ENCODE assay signal across 13 cellular contexts in the genomic region with DNA sequence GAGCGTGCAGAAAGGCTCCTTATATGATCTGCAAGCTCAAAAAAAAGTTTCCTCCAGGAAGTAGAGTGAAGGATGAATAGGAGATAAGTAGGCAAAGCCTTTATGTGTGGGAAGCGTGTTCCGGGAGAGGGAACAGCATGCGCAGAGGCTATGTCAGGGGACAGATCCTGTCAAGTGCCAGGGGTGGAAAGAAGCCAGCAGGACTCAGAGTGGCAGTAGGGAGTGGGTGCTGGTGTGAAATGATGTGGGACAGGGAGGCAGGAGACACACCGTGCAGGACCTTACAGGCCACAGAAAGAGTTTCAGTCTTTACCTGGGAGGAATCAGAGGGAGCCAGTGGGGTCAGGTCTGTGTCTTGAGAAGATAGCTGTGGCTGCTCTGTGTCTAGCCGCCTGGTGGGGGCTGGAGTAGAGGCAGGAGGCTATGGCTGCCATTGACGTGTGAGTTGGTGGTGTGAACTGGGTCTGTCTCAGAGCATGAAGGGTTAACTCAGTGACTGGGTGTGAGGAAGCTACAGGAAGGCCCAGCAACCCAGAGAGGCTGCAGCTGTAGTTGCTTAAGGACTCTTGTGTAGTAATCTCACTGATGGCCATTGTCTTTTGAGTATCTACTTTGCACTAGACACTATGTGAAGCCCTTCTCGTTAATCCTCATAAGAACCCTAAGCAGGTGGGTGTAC.
A peak's percentile ranks its signal among the peaks of the same experiment; 100 is the strongest.
DNase-seq lines count a peak whose midpoint lies in the region; ATAC-seq, FAIRE-seq and TF ChIP-seq lines count a peak whose summit lies in the region.
"Had no signal": no experiment of that assay in that cellular context is flagged by ENCODE, and none has a peak within 500 bp of the region (broad histone marks: within the 10 kb centered on the region; RNA-seq: fewer than 3 reads in every experiment).

No MANE protein-coding gene starts in this region.

- H3K9me3 ChIP-seq in left lung, result no peaks in the 10 kb centered on the region
- H3K9me3 ChIP-seq: prostate gland, thoracic aorta had no signal

- FAIRE-seq in GM12891 (lab: Jason Lieb, UNC), result no peak
- FAIRE-seq: GM19239 had no signal

- H3K9me3 Mint-ChIP-seq in dendritic cell treated with granulocyte-macrophage colony-stimulating factor and Interleukin-4, amounts not matched to agents 40 ng/mL and 50 ng/mL, for 4 days, result no peaks in the 10 kb centered on the region
- H3K9me3 Mint-ChIP-seq: CD4-positive, CD25-positive, alpha-beta regulatory T cell had no signal

- DNase-seq in GM12865 (ENCODE audit: low read depth) (peak; percentile 30), NCI-H2029 treated with DMSO at 0.1 percent for 48 hours (lab: John Stamatoyannopoulos, UW) (peak; percentile 90), GM12891 (ENCODE audit: insufficient read length, low spot score) (no peak), left lung (no peak), GM19238 (ENCODE audit: insufficient read length, low spot score) (no peak)
- DNase-seq: CD4-positive, CD25-positive, alpha-beta regulatory T cell; T-helper 1 cell had no signal

- H3K36me3 Mint-ChIP-seq in dendritic cell treated with granulocyte-macrophage colony-stimulating factor and Interleukin-4, amounts not matched to agents 40 ng/mL and 50 ng/mL, for 4 days (ENCODE audit: low read depth), result peaks cover 20% of the 10 kb centered on the region
- H3K36me3 Mint-ChIP-seq: CD4-positive, CD25-positive, alpha-beta regulatory T cell had no signal

- H3K4me1 Mint-ChIP-seq in dendritic cell treated with granulocyte-macrophage colony-stimulating factor and Interleukin-4, amounts not matched to agents 40 ng/mL and 50 ng/mL, for 4 days (ENCODE audit: low read depth), result peaks cover 88% of the 10 kb centered on the region

- no peak for TF ChIP-seq CTCF in GM12865 (IDR thresholded peaks at IDR 0.05; ENCODE audit: insufficient read depth, low read depth, low read length, missing control alignments)
- TF ChIP-seq CTCF in left lung (IDR thresholded peaks at IDR 0.05), result no peak

- H3K36me3 ChIP-seq in rectal smooth muscle tissue (ENCODE audit: control insufficient read depth, insufficient read depth, low read length) (no peaks in the 10 kb centered on the region), left lung (no peaks in the 10 kb centered on the region)
- H3K36me3 ChIP-seq: prostate gland, thoracic aorta had no signal

- no peak overlapping the region for H3K4me3 Mint-ChIP-seq in dendritic cell treated with granulocyte-macrophage colony-stimulating factor and Interleukin-4, amounts not matched to agents 40 ng/mL and 50 ng/mL, for 4 days
- H3K4me3 Mint-ChIP-seq: CD4-positive, CD25-positive, alpha-beta regulatory T cell had no signal

- H3K9ac ChIP-seq in rectal smooth muscle tissue (ENCODE audit: low read length), result no peak overlapping the region

- H3K27me3 Mint-ChIP-seq in dendritic cell treated with granulocyte-macrophage colony-stimulating factor and Interleukin-4, amounts not matched to agents 40 ng/mL and 50 ng/mL, for 4 days, result no peaks in the 10 kb centered on the region
- H3K27me3 Mint-ChIP-seq: CD4-positive, CD25-positive, alpha-beta regulatory T cell had no signal

- no peak for ATAC-seq in left lung

- no peak for TF ChIP-seq POLR2A in GM12891 (IDR thresholded peaks at IDR 0.05; ENCODE audit: low read depth, low read length)

- no peaks in the 10 kb centered on the region for H3K27me3 ChIP-seq in rectal smooth muscle tissue (ENCODE audit: control insufficient read depth, insufficient read depth, low read length)
- H3K27me3 ChIP-seq in left lung, result peaks cover 0 to 17% of the 10 kb centered on the region in 2 donors

- H3K27ac ChIP-seq in rectal smooth muscle tissue (ENCODE audit: low read depth, low read length), result peak overlapping the region; percentile 87
- no peak overlapping the region for H3K27ac ChIP-seq in left lung
- H3K27ac ChIP-seq: epithelial cell of prostate, thoracic aorta had no signal

- H3K4me1 ChIP-seq in rectal smooth muscle tissue (ENCODE audit: control insufficient read depth, insufficient read depth, low read length) (peaks cover 81% of the 10 kb centered on the region), left lung (peaks cover 0 to 26% of the 10 kb centered on the region in 2 donors)
- H3K4me1 ChIP-seq: prostate gland had no signal

- intact Hi-C loops in dendritic cell treated with granulocyte-macrophage colony-stimulating factor and Interleukin-4, amounts not matched to agents 40 ng/mL and 50 ng/mL, for 4 days (cut with micrococcal nuclease), result no loop called here
- intact Hi-C loops in left lung (cut with DNase I), result no loop called here

- H3K4me3 ChIP-seq in GM12865 (ENCODE audit: low read depth, low read length), result no peak overlapping the region
- no peak overlapping the region for H3K4me3 ChIP-seq in rectal smooth muscle tissue (ENCODE audit: low read length)
- no peak overlapping the region for H3K4me3 ChIP-seq in left lung
- H3K4me3 ChIP-seq: prostate gland, thoracic aorta had no signal

- peak overlapping the region; percentile 64 for H3K27ac Mint-ChIP-seq in dendritic cell treated with granulocyte-macrophage colony-stimulating factor and Interleukin-4, amounts not matched to agents 40 ng/mL and 50 ng/mL, for 4 days
- H3K27ac Mint-ChIP-seq: CD4-positive, CD25-positive, alpha-beta regulatory T cell had no signal

TF ChIP-seq in GM12891, 5 proteins besides CTCF, POLR2A, EP300 and RAD21:
- TF ChIP-seq POLR2AphosphoS5 (IDR thresholded peaks at IDR 0.05; ENCODE audit: low read depth, low read length) (no peak), TAF1 (IDR thresholded peaks at IDR 0.05; ENCODE audit: low read depth, low read length) (no peak), PAX5 (IDR thresholded peaks at IDR 0.05; ENCODE audit: insufficient read depth, low read length, severe bottlenecking) (no peak), POU2F2 (IDR thresholded peaks at IDR 0.05; ENCODE audit: low read depth, low read length) (no peak), SPI1 (IDR thresholded peaks at IDR 0.05; ENCODE audit: low read depth, low read length) (no peak)

Comparison
In these comparisons a context has a peak if more than half of its experiments do, and no peak if none do; other contexts are left out.
1. DNase-seq: peak in GM12865 (single experiment) and NCI-H2029 treated with DMSO at 0.1 percent for 48 hours (single experiment); none in GM12891 (single experiment), left lung (0 of 2) and GM19238 (single experiment).